ENCODE assay signal across 14 cellular contexts in the genomic region with DNA sequence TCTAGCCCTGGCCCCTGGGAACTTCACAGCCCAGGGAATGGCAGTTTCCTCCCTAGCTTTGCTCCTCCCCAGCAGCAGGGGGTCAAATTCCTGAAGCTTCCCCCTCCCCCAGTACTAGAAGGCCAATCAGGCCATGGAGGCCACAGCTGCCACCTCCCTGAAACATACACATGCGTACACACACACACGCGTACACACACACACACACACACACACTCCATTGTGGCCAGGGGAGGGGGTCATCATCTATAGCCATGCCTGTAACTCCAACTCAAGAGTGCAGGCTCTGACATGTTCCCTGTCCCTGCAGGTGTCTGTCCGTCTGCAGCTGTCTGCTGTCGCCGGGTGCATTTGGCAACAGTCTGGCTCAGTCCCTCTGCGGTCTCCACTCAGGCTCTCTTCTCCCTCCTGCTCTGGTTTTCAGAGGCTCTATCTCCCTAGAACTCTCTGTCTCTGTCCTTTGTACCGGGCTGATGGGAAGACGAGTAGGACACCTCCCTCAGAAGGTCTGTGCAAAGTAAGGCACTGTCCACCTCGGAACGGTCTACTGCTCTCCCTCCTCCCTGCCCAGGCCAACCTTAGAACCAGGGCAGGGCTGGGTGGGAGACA. TPM values are rescaled to one million over a fixed set of nuclear protein-coding genes. Genes with fewer than 3 reads are reported as not detected.
A peak's percentile ranks its signal among the peaks of the same experiment; 100 is the strongest.
DNase-seq lines count a peak whose midpoint lies in the region; ATAC-seq lines count a peak whose summit lies in the region.
"Had no signal": no experiment of that assay in that cellular context is flagged by ENCODE, and none has a peak within 500 bp of the region (broad histone marks: within the 10 kb centered on the region; RNA-seq: fewer than 3 reads in every experiment).

No MANE protein-coding gene starts in this region.

- H3K4me3 Mint-ChIP-seq in activated T-cell treated with anti-CD3 and anti-CD28 coated beads, Interleukin-2, amount 50 U/mL, for 72 hours, result peak overlapping the region; percentile 88 to 93
- H3K4me3 Mint-ChIP-seq in effector memory CD8-positive, alpha-beta T cell, result peak overlapping the region; percentile 73 to 88
- H3K4me3 Mint-ChIP-seq in stimulated activated effector memory CD8-positive, alpha-beta T cell treated with anti-CD3 and anti-CD28 coated beads, Interleukin-12 subunit alpha, Interleukin-12 subunit beta, amount 100 ng/mL, for 72 hours, result peak overlapping the region; percentile 68

- no peaks in the 10 kb centered on the region for H3K36me3 Mint-ChIP-seq in activated T-cell treated with anti-CD3 and anti-CD28 coated beads, Interleukin-2, amount 50 U/mL, for 72 hours (ENCODE audit: insufficient read depth in 2 of 2)
- peaks cover 6% of the 10 kb centered on the region for H3K36me3 Mint-ChIP-seq in effector memory CD8-positive, alpha-beta T cell (ENCODE audit: insufficient read depth)
- H3K36me3 Mint-ChIP-seq in stimulated activated effector memory CD8-positive, alpha-beta T cell treated with anti-CD3 and anti-CD28 coated beads, Interleukin-12 subunit alpha, Interleukin-12 subunit beta, amount 100 ng/mL, for 72 hours, result no peaks in the 10 kb centered on the region

- no peak for ATAC-seq in activated T-cell treated with anti-CD3 and anti-CD28 coated beads, Interleukin-2, amount 50 U/mL, for 72 hours (replicated peaks in 1 of 2)
- no peak for ATAC-seq in effector memory CD8-positive, alpha-beta T cell (replicated peaks)
- no peak for ATAC-seq in stimulated activated effector memory CD8-positive, alpha-beta T cell treated with anti-CD3 and anti-CD28 coated beads, Interleukin-12 subunit alpha, Interleukin-12 subunit beta, amount 100 ng/mL, for 72 hours
- no peak for ATAC-seq in HG03159 (IDR thresholded peaks at IDR 0.05; ENCODE audit: unreplicated experiment)
- ATAC-seq in HG03280 (IDR thresholded peaks at IDR 0.05; ENCODE audit: unreplicated experiment), result no peak
- ATAC-seq in HG02884 (IDR thresholded peaks at IDR 0.05; ENCODE audit: unreplicated experiment), result no peak
- ATAC-seq: left colon had no signal

- H3K27ac Mint-ChIP-seq in activated T-cell treated with anti-CD3 and anti-CD28 coated beads, Interleukin-2, amount 50 U/mL, for 72 hours, result no peak overlapping the region
- H3K27ac Mint-ChIP-seq in effector memory CD8-positive, alpha-beta T cell, result peak overlapping the region in 1 of 2 donors; percentile 80
- H3K27ac Mint-ChIP-seq in stimulated activated effector memory CD8-positive, alpha-beta T cell treated with anti-CD3 and anti-CD28 coated beads, Interleukin-12 subunit alpha, Interleukin-12 subunit beta, amount 100 ng/mL, for 72 hours, result no peak overlapping the region
- H3K27ac Mint-ChIP-seq: activated T-helper 2 cell treated with anti-CD3 and anti-CD28 coated beads, Interferon-gamma antibody, Interleukin-2, Interleukin-4, amounts not matched to agents 10 μg/mL and 5 μg/mL and 100 μg/mL, durations not matched to agents 14 hours and 24 hours and 36 hours had no signal

- DNase-seq in activated T-cell treated with anti-CD3 and anti-CD28 coated beads, Interleukin-2, amount 50 U/mL, for 72 hours, result no peak
- no peak for DNase-seq in activated T-cell treated with anti-CD3 and anti-CD28 coated beads for 4 hours
- peak; percentile 90 for DNase-seq in NCI-H510A treated with DMSO at 0.1 percent for 48 hours (lab: John Stamatoyannopoulos, UW)
- no peak for DNase-seq in effector memory CD8-positive, alpha-beta T cell
- no peak for DNase-seq in stimulated activated effector memory CD8-positive, alpha-beta T cell treated with anti-CD3 and anti-CD28 coated beads, Interleukin-12 subunit alpha, Interleukin-12 subunit beta, amount 100 ng/mL, for 72 hours (ENCODE audit: low spot score in 2 of 2)
- DNase-seq: HCEC 1CT had no signal

- H3K4me1 Mint-ChIP-seq in activated T-cell treated with anti-CD3 and anti-CD28 coated beads, Interleukin-2, amount 50 U/mL, for 72 hours (ENCODE audit: low read depth), result peaks cover 6% of the 10 kb centered on the region
- H3K4me1 Mint-ChIP-seq in effector memory CD8-positive, alpha-beta T cell (ENCODE audit: low read depth in 2 of 2), result peaks cover 11 to 23% of the 10 kb centered on the region in 2 donors
- peaks cover 24% of the 10 kb centered on the region for H3K4me1 Mint-ChIP-seq in stimulated activated effector memory CD8-positive, alpha-beta T cell treated with anti-CD3 and anti-CD28 coated beads, Interleukin-12 subunit alpha, Interleukin-12 subunit beta, amount 100 ng/mL, for 72 hours

- no peaks in the 10 kb centered on the region for H3K9me3 Mint-ChIP-seq in activated T-cell treated with anti-CD3 and anti-CD28 coated beads, Interleukin-2, amount 50 U/mL, for 72 hours
- H3K9me3 Mint-ChIP-seq in effector memory CD8-positive, alpha-beta T cell, result no peaks in the 10 kb centered on the region
- H3K9me3 Mint-ChIP-seq in stimulated activated effector memory CD8-positive, alpha-beta T cell treated with anti-CD3 and anti-CD28 coated beads, Interleukin-12 subunit alpha, Interleukin-12 subunit beta, amount 100 ng/mL, for 72 hours, result no peaks in the 10 kb centered on the region
- H3K9me3 Mint-ChIP-seq: activated T-helper 2 cell treated with anti-CD3 and anti-CD28 coated beads, Interferon-gamma antibody, Interleukin-2, Interleukin-4, amounts not matched to agents 10 μg/mL and 5 μg/mL and 100 μg/mL, durations not matched to agents 14 hours and 24 hours and 36 hours had no signal

- peaks cover 31% of the 10 kb centered on the region for H3K27me3 Mint-ChIP-seq in activated T-cell treated with anti-CD3 and anti-CD28 coated beads, Interleukin-2, amount 50 U/mL, for 72 hours (ENCODE audit: low read depth)
- H3K27me3 Mint-ChIP-seq in effector memory CD8-positive, alpha-beta T cell, result peaks cover 23 to 54% of the 10 kb centered on the region in 2 donors

RNA-seq across cellular contexts. Expression of gene LRFN2, which starts 1.4 kb away (rescaled TPM):
- under 1 TPM in 1 of 2 donors, not detected in 1; 0.12 TPM for total RNA-seq in activated T-cell treated with anti-CD3 and anti-CD28 coated beads, Interleukin-2, amount 50 U/mL, for 72 hours
- total RNA-seq: activated T-helper 2 cell treated with anti-CD3 and anti-CD28 coated beads, Interferon-gamma antibody, Interleukin-2, Interleukin-4, amounts not matched to agents 10 μg/mL and 5 μg/mL and 100 μg/mL, durations not matched to agents 14 hours and 24 hours and 36 hours; HT-29; SJCRH30; subcutaneous adipose tissue had no signal
